ENCODE assay signal across 1 cellular context in genomic region chr2:55618649-55619055, GRCh38.
A peak's percentile ranks its signal among the peaks of the same experiment; 100 is the strongest.
TF ChIP-seq lines count a peak whose summit lies in the region.

No MANE protein-coding gene starts in this region.

TF ChIP-seq in HepG2, 621 proteins besides CTCF, POLR2A, EP300 and RAD21 (continued from another document and continues in another):
- TF ChIP-seq ZBTB46 (CRISPR knock-in tag; IDR thresholded peaks at IDR 0.05; ENCODE audit: borderline replicate concordance): no peak
- no peak for TF ChIP-seq DMTF1 (CRISPR knock-in tag; IDR thresholded peaks at IDR 0.05)
- TF ChIP-seq MAF1 (CRISPR knock-in tag; IDR thresholded peaks at IDR 0.05; ENCODE audit: borderline replicate concordance): no peak
- no peak for TF ChIP-seq DNMT3B (CRISPR knock-in tag; conservative IDR thresholded peaks at IDR 0.05)
- no peak for TF ChIP-seq TP53 (CRISPR knock-in tag; conservative IDR thresholded peaks at IDR 0.05)
- TF ChIP-seq ZSCAN22 (CRISPR knock-in tag; IDR thresholded peaks at IDR 0.05): no peak
- no peak for TF ChIP-seq MTA1 (CRISPR knock-in tag; IDR thresholded peaks at IDR 0.05; ENCODE audit: borderline replicate concordance)
- no peak for TF ChIP-seq ZFP36L1 (CRISPR knock-in tag; IDR thresholded peaks at IDR 0.05)
- TF ChIP-seq NFIC (IDR thresholded peaks at IDR 0.05; ENCODE audit: low read length): no peak
- TF ChIP-seq TBX2 (CRISPR knock-in tag; IDR thresholded peaks at IDR 0.05; ENCODE audit: borderline replicate concordance): no peak
- TF ChIP-seq AGO1 (IDR thresholded peaks at IDR 0.05; ENCODE audit: low read depth, low read length, poor library complexity, severe bottlenecking): no peak
- TF ChIP-seq TOE1 (CRISPR knock-in tag; IDR thresholded peaks at IDR 0.05): no peak
- TF ChIP-seq CERS6 (CRISPR knock-in tag; IDR thresholded peaks at IDR 0.05): no peak
- TF ChIP-seq ZNF256 (CRISPR knock-in tag; conservative IDR thresholded peaks at IDR 0.05): no peak
- peak; percentile 80 for TF ChIP-seq HCFC1 (IDR thresholded peaks at IDR 0.05; ENCODE audit: low read depth, low read length)
- TF ChIP-seq MYC (CRISPR knock-in tag; IDR thresholded peaks at IDR 0.05; ENCODE audit: borderline replicate concordance): peak; percentile 61; the same call in 1 of the 2 replicates
- no peak for TF ChIP-seq ZNF44 (CRISPR knock-in tag; IDR thresholded peaks at IDR 0.05)
- no peak for TF ChIP-seq MTF1 (CRISPR knock-in tag; IDR thresholded peaks at IDR 0.05)
- no peak for TF ChIP-seq NR2F2 (IDR thresholded peaks at IDR 0.05; ENCODE audit: borderline replicate concordance, low read depth)
- TF ChIP-seq CREB3 (CRISPR knock-in tag; IDR thresholded peaks at IDR 0.05): no peak
- no peak for TF ChIP-seq ZMAT5 (CRISPR knock-in tag; IDR thresholded peaks at IDR 0.05; ENCODE audit: borderline replicate concordance, low read depth)
- TF ChIP-seq SKI (IDR thresholded peaks at IDR 0.05; ENCODE audit: partially characterized antibody): no peak
- no peak for TF ChIP-seq ZNF34 (CRISPR knock-in tag; IDR thresholded peaks at IDR 0.05; ENCODE audit: borderline replicate concordance)
- no peak for TF ChIP-seq GTF3A (CRISPR knock-in tag; conservative IDR thresholded peaks at IDR 0.05)
- TF ChIP-seq ZNF281 (CRISPR knock-in tag; IDR thresholded peaks at IDR 0.05; ENCODE audit: borderline replicate concordance): no peak
- TF ChIP-seq SP1 (IDR thresholded peaks at IDR 0.05): no peak
- TF ChIP-seq SP1 (CRISPR knock-in tag; IDR thresholded peaks at IDR 0.05): no peak
- TF ChIP-seq NFRKB (IDR thresholded peaks at IDR 0.05): no peak
- TF ChIP-seq ATRX (CRISPR knock-in tag; IDR thresholded peaks at IDR 0.05; ENCODE audit: borderline replicate concordance): no peak
- no peak for TF ChIP-seq ONECUT2 (CRISPR knock-in tag; IDR thresholded peaks at IDR 0.05)
- no peak for TF ChIP-seq ZNF230 (CRISPR knock-in tag; IDR thresholded peaks at IDR 0.05)
- no peak for TF ChIP-seq TBX3 (IDR thresholded peaks at IDR 0.05; ENCODE audit: borderline replicate concordance)
- TF ChIP-seq ATF2 (CRISPR knock-in tag; IDR thresholded peaks at IDR 0.05): peak; percentile 49; the same call in 1 of the 2 replicates
- no peak for TF ChIP-seq RFX3 (CRISPR knock-in tag; IDR thresholded peaks at IDR 0.05)
- TF ChIP-seq UBTF (CRISPR knock-in tag; IDR thresholded peaks at IDR 0.05): no peak
- TF ChIP-seq ZC3H13 (CRISPR knock-in tag; IDR thresholded peaks at IDR 0.05): no peak
- TF ChIP-seq U2AF1 (optimal IDR thresholded peaks at IDR 0.05; ENCODE audit: low read depth, low read length): no peak
- no peak for TF ChIP-seq CBX1 (IDR thresholded peaks at IDR 0.05; ENCODE audit: low read depth)
- no peak for TF ChIP-seq FOXO4 (CRISPR knock-in tag; conservative IDR thresholded peaks at IDR 0.05)
- no peak for TF ChIP-seq TARDBP (CRISPR knock-in tag; IDR thresholded peaks at IDR 0.05)
- no peak for TF ChIP-seq IKZF1 (IDR thresholded peaks at IDR 0.05)
- no peak for TF ChIP-seq ZNF773 (CRISPR knock-in tag; IDR thresholded peaks at IDR 0.05; ENCODE audit: borderline replicate concordance)
- no peak for TF ChIP-seq NFYC (CRISPR knock-in tag; IDR thresholded peaks at IDR 0.05)
- TF ChIP-seq RBM22 (optimal IDR thresholded peaks at IDR 0.05; ENCODE audit: low read length): no peak
- TF ChIP-seq NCOA1 (CRISPR knock-in tag; IDR thresholded peaks at IDR 0.05): no peak; the same call in 1 of the 2 replicates
- no peak for TF ChIP-seq ZNF674 (CRISPR knock-in tag; IDR thresholded peaks at IDR 0.05; ENCODE audit: low read depth)
- TF ChIP-seq ZNF772 (CRISPR knock-in tag; IDR thresholded peaks at IDR 0.05): no peak
- TF ChIP-seq SRF (IDR thresholded peaks at IDR 0.05; ENCODE audit: low read depth, low read length): no peak
- peak; percentile 65; the same call in 1 of the 2 replicates for TF ChIP-seq EEA1 (CRISPR knock-in tag; IDR thresholded peaks at IDR 0.05; ENCODE audit: borderline replicate concordance)
- no peak for TF ChIP-seq JUNB (CRISPR knock-in tag; IDR thresholded peaks at IDR 0.05; ENCODE audit: borderline replicate concordance)
- TF ChIP-seq ZNF629 (CRISPR knock-in tag; conservative IDR thresholded peaks at IDR 0.05): no peak
- TF ChIP-seq HMG20B (CRISPR knock-in tag; conservative IDR thresholded peaks at IDR 0.05): no peak
- peak; percentile 41; the same call in 1 of the 2 replicates for TF ChIP-seq MIER3 (CRISPR knock-in tag; IDR thresholded peaks at IDR 0.05; ENCODE audit: borderline replicate concordance)
- no peak; the same call in 1 of the 2 replicates for TF ChIP-seq ZNF205 (CRISPR knock-in tag; IDR thresholded peaks at IDR 0.05)
- TF ChIP-seq ZNF124 (CRISPR knock-in tag; IDR thresholded peaks at IDR 0.05): no peak
- TF ChIP-seq ZFAT (CRISPR knock-in tag; conservative IDR thresholded peaks at IDR 0.05): no peak
- TF ChIP-seq SP4 (CRISPR knock-in tag; IDR thresholded peaks at IDR 0.05): no peak
- TF ChIP-seq ZBTB44 (CRISPR knock-in tag; IDR thresholded peaks at IDR 0.05): no peak
- no peak for TF ChIP-seq ZNF354B (CRISPR knock-in tag; IDR thresholded peaks at IDR 0.05)
- TF ChIP-seq SUZ12 (IDR thresholded peaks at IDR 0.05; ENCODE audit: low read depth, low read length): peak; percentile 55
- no peak for TF ChIP-seq ZNF839 (CRISPR knock-in tag; IDR thresholded peaks at IDR 0.05; ENCODE audit: borderline replicate concordance)
- 0 out of 2 replicates have a peak, but pooled peaks have one; percentile 22 for TF ChIP-seq SIX4 (CRISPR knock-in tag; IDR thresholded peaks at IDR 0.05)
- no peak for TF ChIP-seq BCL6 (CRISPR knock-in tag; IDR thresholded peaks at IDR 0.05)
